8 cellular contexts compared by ENCODE assay signal in the genomic region with DNA sequence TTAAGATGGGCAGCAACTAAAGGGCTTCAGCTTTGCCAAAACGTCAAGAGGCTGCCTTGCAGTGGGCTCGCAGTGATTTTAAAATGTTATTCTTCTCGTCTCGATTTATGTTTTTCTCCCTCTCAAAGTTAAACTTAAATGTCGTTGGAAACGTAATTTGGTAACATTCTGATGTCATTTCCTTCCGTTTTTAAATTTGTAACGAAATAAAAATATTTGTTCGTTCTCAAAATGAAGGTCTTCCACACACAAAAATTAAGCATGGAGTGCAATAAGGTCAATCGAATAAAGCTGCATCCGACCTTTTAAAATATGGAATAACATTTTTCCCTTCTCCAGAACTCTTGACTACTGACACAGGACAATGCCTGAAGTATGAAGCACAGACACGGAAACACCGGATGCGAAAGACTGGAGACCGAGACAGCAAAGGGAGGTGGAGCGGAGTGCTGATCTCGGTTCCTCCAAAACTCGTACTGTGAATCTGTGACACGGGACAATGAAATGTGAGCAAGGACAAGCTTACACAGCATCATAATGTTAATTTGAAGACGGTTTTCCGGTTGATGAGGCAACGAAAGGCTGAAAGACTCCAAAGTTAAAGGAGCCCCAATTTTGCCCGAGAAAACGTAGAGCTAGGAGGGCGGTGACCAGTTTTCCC.
DNase-seq lines count a peak whose midpoint lies in the region; ATAC-seq, FAIRE-seq and TF ChIP-seq lines count a peak whose summit lies in the region.

No MANE protein-coding gene starts in this region.

- DNase-seq in HL-60 (ENCODE audit: low read depth in 1 of 2, low spot score in 1 of 2): peak in 1 of 2 experiments; percentile 71
- peak; percentile 48 for DNase-seq in cerebellar cortex (ENCODE audit: low spot score)
- DNase-seq in stimulated activated CD8-positive, alpha-beta memory T cell treated with anti-CD3 and anti-CD28 coated beads, Interleukin-4, amount 100 ng/mL, for 48 hours: peak; percentile 39

- H3K4me3 ChIP-seq in BLaER1: peak overlapping the region; percentile 95
- H3K4me3 ChIP-seq in HL-60 (replicated peaks; ENCODE audit: insufficient read depth, low read length): peak overlapping the region; percentile 98
- peak overlapping the region; percentile 68 for H3K4me3 ChIP-seq in SU-DHL-6 (ENCODE audit: insufficient read depth, low read length, poor library complexity, severe bottlenecking)

- no peaks in the 10 kb centered on the region for H3K36me3 ChIP-seq in BLaER1
- H3K36me3 ChIP-seq in SU-DHL-6 (ENCODE audit: low read length): no peaks in the 10 kb centered on the region

- H3K27ac ChIP-seq in BLaER1: peak overlapping the region; percentile 91
- H3K27ac ChIP-seq in HL-60 (replicated peaks): peak overlapping the region; percentile 96
- peak overlapping the region; percentile 84 for H3K27ac ChIP-seq in SU-DHL-6 (ENCODE audit: low read depth, low read length)

- H4K20me1 ChIP-seq in BLaER1 (peaks cover 11% of the 10 kb centered on the region; the same call in 1 of the 2 replicates), SU-DHL-6 (ENCODE audit: low read depth, low read length) (no peaks in the 10 kb centered on the region; the same call in 1 of the 2 replicates)

- FAIRE-seq in islet of Langerhans (lab: Jason Lieb, UNC): peak; percentile 64

- H3K9me3 ChIP-seq in BLaER1 (no peaks in the 10 kb centered on the region), SU-DHL-6 (ENCODE audit: insufficient read depth, low read length) (no peaks in the 10 kb centered on the region)

- peak overlapping the region; percentile 45 for H2AFZ ChIP-seq in SU-DHL-6 (ENCODE audit: low read depth, low read length, severe bottlenecking)

- TF ChIP-seq CTCF in HL-60 (IDR thresholded peaks at IDR 0.05; ENCODE audit: insufficient read depth, low read length) (no peak), SU-DHL-6 (IDR thresholded peaks at IDR 0.05; ENCODE audit: insufficient read depth, low read length, poor library complexity, severe bottlenecking) (no peak)

- H3K27me3 ChIP-seq in BLaER1: no peaks in the 10 kb centered on the region
- no peaks in the 10 kb centered on the region for H3K27me3 ChIP-seq in HL-60 (ENCODE audit: insufficient read depth, poor library complexity, severe bottlenecking)
- no peaks in the 10 kb centered on the region for H3K27me3 ChIP-seq in SU-DHL-6 (ENCODE audit: low read length)

- peaks cover 47% of the 10 kb centered on the region for H3K79me2 ChIP-seq in SU-DHL-6 (ENCODE audit: insufficient read depth, low read length)

- H3F3A ChIP-seq in SU-DHL-6 (ENCODE audit: insufficient read depth): peaks cover 6% of the 10 kb centered on the region; the same call in 1 of the 2 replicates

- peaks cover 28% of the 10 kb centered on the region for H3K4me1 ChIP-seq in BLaER1

- H3K4me2 ChIP-seq in BLaER1 (peak overlapping the region; percentile 80), SU-DHL-6 (ENCODE audit: low read depth, low read length, poor library complexity, severe bottlenecking) (peak overlapping the region; percentile 64)

- H3K9me2 ChIP-seq in SU-DHL-6 (replicated peaks; ENCODE audit: insufficient read depth, low read length): no peaks in the 10 kb centered on the region

- peak overlapping the region; percentile 93 for H3K9ac ChIP-seq in BLaER1
- H3K9ac ChIP-seq in SU-DHL-6 (ENCODE audit: low read length): peak overlapping the region; percentile 85

- peak; percentile 41 for ATAC-seq in GM18907 (IDR thresholded peaks at IDR 0.05; ENCODE audit: unreplicated experiment)
- ATAC-seq in HG03565 (IDR thresholded peaks at IDR 0.05; ENCODE audit: unreplicated experiment): no peak
